ENCODE assay signal across 25 cellular contexts in genomic region chr17:20979792-20980083, GRCh38.
"Had no signal": no experiment of that assay in that cellular context is flagged by ENCODE, and none has a peak within 500 bp of the region (broad histone marks: within the 10 kb centered on the region; RNA-seq: fewer than 3 reads in every experiment).

No MANE protein-coding gene starts in this region.

- H3K36me3 ChIP-seq: colonic mucosa, esophagus squamous epithelium, gastroesophageal sphincter, pancreas, prostate gland, right lobe of liver, suprapubic skin, thyroid gland had no signal

- H3K4me1 ChIP-seq: colonic mucosa, esophagus squamous epithelium, gastroesophageal sphincter, prostate gland, suprapubic skin, thyroid gland had no signal

- DNase-seq: colonic mucosa; effector CD4-positive, alpha-beta T cell; esophagus squamous epithelium; foreskin fibroblast; left colon; left ventricle myocardium superior; mesenchymal stem cell; midbrain; occipital lobe; retina; right lobe of liver; stimulated activated CD4-positive, alpha-beta T cell treated with anti-CD3 and anti-CD28 coated beads, Interleukin-4, amount 100 ng/mL, for 1 hour; stimulated activated CD8-positive, alpha-beta memory T cell treated with anti-CD3 and anti-CD28 coated beads, Interleukin-4, amount 100 ng/mL, for 48 hours; stimulated activated naive CD8-positive, alpha-beta T cell treated with anti-CD3 and anti-CD28 coated beads, Interleukin-15, Interleukin-2, amounts not matched to agents 100 U/mL and 50 U/mL, for 24 hours; thyroid gland had no signal

- H3K4me3 ChIP-seq: colonic mucosa, esophagus squamous epithelium, gastroesophageal sphincter, hepatocyte, lung, pancreas, prostate gland, right lobe of liver, suprapubic skin, thyroid gland had no signal

- H3K27me3 ChIP-seq: colonic mucosa, hepatocyte, pancreas, right lobe of liver, thyroid gland had no signal

- H3K9me3 ChIP-seq: colonic mucosa, esophagus squamous epithelium, gastroesophageal sphincter, pancreas, prostate gland, right lobe of liver, suprapubic skin, thyroid gland had no signal

- ATAC-seq: gastroesophageal sphincter; left ventricle myocardium superior; natural killer cell treated with Interleukin-12 subunit alpha and Interleukin-12 subunit beta and Interleukin-15 and Interleukin-18, amount 100 ng/mL, for 72 hours; stimulated activated effector memory CD8-positive, alpha-beta T cell treated with anti-CD3 and anti-CD28 coated beads, Interleukin-12 subunit alpha, Interleukin-12 subunit beta, amount 100 ng/mL, for 72 hours; stimulated activated naive CD8-positive, alpha-beta T cell treated with anti-CD3 and anti-CD28 coated beads, Interleukin-15, Interleukin-2, amounts not matched to agents 100 U/mL and 50 U/mL, for 24 hours had no signal

- H3K27ac ChIP-seq: colonic mucosa, esophagus squamous epithelium, gastroesophageal sphincter, hepatocyte, pancreas, prostate gland, right lobe of liver, suprapubic skin, thyroid gland had no signal

- H2AFZ ChIP-seq: hepatocyte had no signal

- H3K4me2 ChIP-seq: hepatocyte had no signal

- FAIRE-seq: endometrium, pancreas, urothelium cell line had no signal

- H3K79me2 ChIP-seq: hepatocyte had no signal
